ENCODE assay signal across 8 cellular contexts in the genomic region with DNA sequence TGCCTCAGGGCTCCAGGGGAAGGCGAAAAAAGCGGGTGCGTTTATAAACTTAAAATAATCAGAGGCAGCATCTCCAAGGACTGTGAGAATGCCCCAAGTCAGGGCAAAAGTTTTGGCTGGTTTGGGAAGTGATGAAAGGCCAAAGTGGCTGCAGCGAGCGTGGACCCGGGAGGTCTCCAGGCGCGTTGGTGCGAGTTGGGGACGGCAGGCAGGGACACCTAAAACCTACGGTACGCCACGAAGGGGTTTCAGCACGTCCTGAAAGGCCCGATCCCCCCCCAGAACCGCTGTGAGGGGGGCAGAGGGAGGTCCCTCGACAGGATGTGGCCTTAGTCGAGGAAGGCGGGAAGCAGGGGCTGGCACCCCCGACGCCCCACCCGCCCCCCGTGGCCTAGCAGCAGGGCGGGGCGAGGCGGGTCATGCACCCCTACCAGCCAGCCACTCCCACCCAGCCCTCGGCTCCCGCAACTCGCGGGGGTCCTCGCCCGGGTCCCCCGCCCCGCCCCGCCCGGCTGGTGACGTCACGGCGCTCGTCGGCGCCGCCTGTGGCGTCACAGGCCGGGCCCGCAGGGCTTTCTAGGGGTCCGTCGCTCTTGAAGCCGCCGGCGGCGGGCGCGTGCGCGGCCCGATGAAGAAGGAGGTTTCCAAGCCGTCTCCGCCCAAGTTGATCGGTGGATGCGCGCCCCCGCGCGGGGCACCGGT. TPM values are rescaled to one million over a fixed set of nuclear protein-coding genes. Genes with fewer than 3 reads are reported as not detected.
DNase-seq lines count a peak whose midpoint lies in the region; ATAC-seq and TF ChIP-seq lines count a peak whose summit lies in the region.

A gene with protein sequence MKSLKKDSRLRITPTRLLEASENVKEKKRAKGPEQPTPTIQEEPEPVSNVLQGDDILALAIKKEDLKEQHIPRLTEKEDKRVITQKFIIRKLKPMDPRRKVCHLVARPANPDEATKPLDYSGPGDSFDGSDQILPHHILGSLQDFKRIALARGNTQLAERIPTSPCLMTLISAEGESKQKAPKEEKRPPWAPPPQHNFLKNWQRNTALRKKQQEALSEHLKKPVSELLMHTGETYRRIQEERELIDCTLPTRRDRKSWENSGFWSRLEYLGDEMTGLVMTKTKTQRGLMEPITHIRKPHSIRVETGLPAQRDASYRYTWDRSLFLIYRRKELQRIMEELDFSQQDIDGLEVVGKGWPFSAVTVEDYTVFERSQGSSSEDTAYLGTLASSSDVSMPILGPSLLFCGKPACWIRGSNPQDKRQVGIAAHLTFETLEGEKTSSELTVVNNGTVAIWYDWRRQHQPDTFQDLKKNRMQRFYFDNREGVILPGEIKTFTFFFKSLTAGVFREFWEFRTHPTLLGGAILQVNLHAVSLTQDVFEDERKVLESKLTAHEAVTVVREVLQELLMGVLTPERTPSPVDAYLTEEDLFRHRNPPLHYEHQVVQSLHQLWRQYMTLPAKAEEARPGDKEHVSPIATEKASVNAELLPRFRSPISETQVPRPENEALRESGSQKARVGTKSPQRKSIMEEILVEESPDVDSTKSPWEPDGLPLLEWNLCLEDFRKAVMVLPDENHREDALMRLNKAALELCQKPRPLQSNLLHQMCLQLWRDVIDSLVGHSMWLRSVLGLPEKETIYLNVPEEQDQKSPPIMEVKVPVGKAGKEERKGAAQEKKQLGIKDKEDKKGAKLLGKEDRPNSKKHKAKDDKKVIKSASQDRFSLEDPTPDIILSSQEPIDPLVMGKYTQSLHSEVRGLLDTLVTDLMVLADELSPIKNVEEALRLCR (plus strand): TSS at position 569 of the 702 bp plus-strand sequence. CDS start 236 bp downstream, outside the sequence.

- TF ChIP-seq CTCF in AG10803 (conservative IDR thresholded peaks at IDR 0.05; ENCODE audit: low read length) = 0 out of 2 replicates have a peak, but pooled peaks have one; percentile 9

- H3K4me3 Mint-ChIP-seq in activated T-cell treated with anti-CD3 and anti-CD28 coated beads, Interleukin-2, amount 50 U/mL, for 4 hours = peak within 1 kb of the TSS; percentile 86

- peaks cover 47% of the 10 kb centered on the region for H3K4me1 Mint-ChIP-seq in activated T-cell treated with anti-CD3 and anti-CD28 coated beads, Interleukin-2, amount 50 U/mL, for 4 hours (ENCODE audit: low read depth)

- no peaks in the 10 kb centered on the region for H3K9me3 ChIP-seq in mucosa of stomach (ENCODE audit: control insufficient read depth, low read length)

- H3K27me3 Mint-ChIP-seq in activated T-cell treated with anti-CD3 and anti-CD28 coated beads, Interleukin-2, amount 50 U/mL, for 4 hours (ENCODE audit: low read depth) = no peaks in the 10 kb centered on the region

- no peaks in the 10 kb centered on the region for H3K27me3 ChIP-seq in mucosa of stomach (ENCODE audit: control insufficient read depth, insufficient read depth, low read length)

- DNase-seq in AG10803 (ENCODE audit: low read depth) (peak; percentile 73), NOMO-1 (lab: John Stamatoyannopoulos, UW; ENCODE audit: unreplicated experiment in 2 of 2) (peak; percentile 69 to 90)
- peak; percentile 46 for DNase-seq in activated T-cell treated with anti-CD3 and anti-CD28 coated beads, Interleukin-2, amount 50 U/mL, for 4 hours
- peak; percentile 40 to 44 for DNase-seq in stimulated activated CD8-positive, alpha-beta memory T cell treated with anti-CD3 and anti-CD28 coated beads, Interleukin-4, amount 100 ng/mL, for 4 hours (ENCODE audit: low read depth in 2 of 2, low spot score in 1 of 2)

- peak within 1 kb of the TSS; percentile 61 for H3K4me3 ChIP-seq in AG10803 (ENCODE audit: low read length)
- H3K4me3 ChIP-seq in mucosa of stomach (ENCODE audit: low read length) = peak within 1 kb of the TSS; percentile 36

- peak within 1 kb of the TSS; percentile 70 for H3K9ac ChIP-seq in mucosa of stomach (ENCODE audit: low read length)

- H3K4me1 ChIP-seq in mucosa of stomach (ENCODE audit: control insufficient read depth, insufficient read depth, low read length) = peaks cover 23% of the 10 kb centered on the region

- no peaks in the 10 kb centered on the region for H3K36me3 ChIP-seq in mucosa of stomach (ENCODE audit: control insufficient read depth, insufficient read depth, low read length)

- ATAC-seq in GM19468 (IDR thresholded peaks at IDR 0.05; ENCODE audit: extremely low read depth, unreplicated experiment) (peak; percentile 24), esophagus mucosa (peak; percentile 33), GM19328 (IDR thresholded peaks at IDR 0.05; ENCODE audit: unreplicated experiment) (no peak)
- ATAC-seq in activated T-cell treated with anti-CD3 and anti-CD28 coated beads, Interleukin-2, amount 50 U/mL, for 4 hours = peak; percentile 67 to 79

- no peaks in the 10 kb centered on the region for H3K36me3 Mint-ChIP-seq in activated T-cell treated with anti-CD3 and anti-CD28 coated beads, Interleukin-2, amount 50 U/mL, for 4 hours (ENCODE audit: insufficient read depth)

- no peaks in the 10 kb centered on the region for H3K9me3 Mint-ChIP-seq in activated T-cell treated with anti-CD3 and anti-CD28 coated beads, Interleukin-2, amount 50 U/mL, for 4 hours

RNA-seq across cellular contexts. Expression of the gene that starts here (rescaled TPM):
- under 1 TPM; 0.26 to 0.49 (median 0.30) TPM for total RNA-seq in activated T-cell treated with anti-CD3 and anti-CD28 coated beads, Interleukin-2, amount 50 U/mL, for 4 hours
- 0.40 TPM for total RNA-seq in esophagus mucosa

Comparison
In these comparisons a context has a peak if more than half of its experiments do, and no peak if none do; other contexts are left out.
1. Peak in DNase-seq and ATAC-seq in activated T-cell treated with anti-CD3 and anti-CD28 coated beads, Interleukin-2, amount 50 U/mL, for 4 hours; RNA of the gene not detected or under 1 TPM.
2. Peak in ATAC-seq in esophagus mucosa; RNA of the gene not detected or under 1 TPM.